Comparison of ENCODE assay signal across 11 cellular contexts in the genomic region with DNA sequence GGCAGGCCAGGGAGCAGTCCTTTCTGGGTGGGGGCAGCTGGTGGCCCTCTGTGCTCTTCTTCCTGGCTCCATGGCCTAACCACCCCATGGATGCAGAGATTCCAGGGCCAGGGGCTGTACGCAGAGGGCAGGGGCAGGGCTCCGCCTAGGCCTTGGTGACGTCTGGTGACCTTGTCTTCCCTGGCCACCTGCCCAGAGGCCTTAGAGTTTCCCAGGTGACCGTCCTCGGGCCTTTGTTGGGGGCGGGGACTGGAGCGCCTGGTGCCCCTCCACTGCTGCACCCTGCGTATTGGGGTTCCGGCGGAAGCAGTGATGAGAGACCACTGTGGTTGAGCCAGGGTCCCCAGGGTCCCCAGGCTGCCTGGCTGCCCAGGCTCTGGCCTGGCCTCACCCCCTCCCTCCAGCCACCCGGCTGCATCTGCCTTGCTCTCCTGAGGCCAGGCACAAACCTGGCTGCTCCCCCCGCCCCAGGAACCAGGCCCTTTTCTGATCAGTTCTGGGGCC. TPM values are rescaled to one million over a fixed set of nuclear protein-coding genes. Genes with fewer than 3 reads are reported as not detected.
A peak's percentile ranks its signal among the peaks of the same experiment; 100 is the strongest.
DNase-seq lines count a peak whose midpoint lies in the region; ATAC-seq, FAIRE-seq and TF ChIP-seq lines count a peak whose summit lies in the region.
"Had no signal": no experiment of that assay in that cellular context is flagged by ENCODE, and none has a peak within 500 bp of the region (broad histone marks: within the 10 kb centered on the region; RNA-seq: fewer than 3 reads in every experiment).

No MANE protein-coding gene starts in this region.

- RAD21 ChIA-PET in HCT116 (lab: Charles Lee; ENCODE audit: low non-redundant PET in 1 of 2, low total read pairs in 2 of 2, uncharacterized antibody in 2 of 2, unreplicated experiment in 2 of 2): no interaction called here

- CTCF ChIA-PET in HCT116 (lab: Charles Lee): no interaction called here
- CTCF ChIA-PET in activated naive CD4-positive, alpha-beta T cell treated with anti-CD3 and anti-CD28 coated beads for 36 hours (lab: Charles Lee): no interaction called here

- TF ChIP-seq CTCF in HCT116 (IDR thresholded peaks at IDR 0.05 in 2 of 3, conservative IDR thresholded peaks at IDR 0.05 in 1 of 3; ENCODE audit: borderline replicate concordance in 1 of 3, insufficient read depth in 1 of 3, low read depth in 2 of 3, low read length in 2 of 3) (no peak), body of pancreas (IDR thresholded peaks at IDR 0.05) (no peak), kidney (IDR thresholded peaks at IDR 0.05; ENCODE audit: borderline replicate concordance, extremely low read depth, insufficient read depth) (no peak), endothelial cell (IDR thresholded peaks at IDR 0.05; ENCODE audit: unreplicated experiment) (no peak)

- peak; percentile 41 for ATAC-seq in HCT116
- ATAC-seq in body of pancreas: peak; percentile 70
- ATAC-seq in activated T-cell treated with anti-CD3 and anti-CD28 coated beads, Interleukin-2, amount 50 U/mL, for 4 hours: no peak

- H3K4me2 ChIP-seq in HCT116 (ENCODE audit: low read length): peak overlapping the region; percentile 62

- H3K4me1 ChIP-seq in HCT116 (ENCODE audit: control insufficient read depth in 1 of 2, insufficient read depth in 2 of 2, low read length in 2 of 2): peaks cover 15 to 23% of the 10 kb centered on the region in 2 experiments; a peak in 3 of 4 replicates
- H3K4me1 ChIP-seq in body of pancreas: peaks cover 96% of the 10 kb centered on the region
- peaks cover 16 to 52% of the 10 kb centered on the region in 2 donors for H3K4me1 ChIP-seq in kidney (ENCODE audit: control insufficient read depth in 1 of 2, insufficient read depth in 1 of 2, low read depth in 1 of 2, low read length in 2 of 2)
- peaks cover 3 to 10% of the 10 kb centered on the region in 2 donors for H3K4me1 ChIP-seq in small intestine (ENCODE audit: control insufficient read depth in 2 of 2, insufficient read depth in 1 of 2, low read depth in 1 of 2, low read length in 1 of 2)

- H3K36me3 Mint-ChIP-seq in activated naive CD4-positive, alpha-beta T cell treated with anti-CD3 and anti-CD28 coated beads for 36 hours (ENCODE audit: low read depth): peaks cover 5% of the 10 kb centered on the region
- H3K36me3 Mint-ChIP-seq in activated T-cell treated with anti-CD3 and anti-CD28 coated beads, Interleukin-2, amount 50 U/mL, for 4 hours (ENCODE audit: insufficient read depth): peaks cover 6% of the 10 kb centered on the region
- H3K36me3 Mint-ChIP-seq in endothelial cell (ENCODE audit: low read depth, unreplicated experiment): peaks cover 4% of the 10 kb centered on the region

- H3K36me3 ChIP-seq in HCT116 (ENCODE audit: control insufficient read depth in 1 of 2, insufficient read depth in 2 of 2, low read length in 2 of 2): no peaks in the 10 kb centered on the region
- no peaks in the 10 kb centered on the region for H3K36me3 ChIP-seq in body of pancreas (replicated peaks in 1 of 2; ENCODE audit: insufficient read depth in 1 of 2, low read depth in 2 of 2)
- peaks cover 0 to 7% of the 10 kb centered on the region in 2 donors for H3K36me3 ChIP-seq in kidney (ENCODE audit: control insufficient read depth in 1 of 2, insufficient read depth in 2 of 2, low read length in 2 of 2)
- H3K36me3 ChIP-seq in small intestine (ENCODE audit: control insufficient read depth in 2 of 2, insufficient read depth in 2 of 2, low read length in 2 of 2): peaks cover 2 to 7% of the 10 kb centered on the region in 2 donors

- FAIRE-seq in kidney (lab: Jason Lieb, UNC) (no peak), small intestine (lab: Jason Lieb, UNC) (no peak)

- H4K20me1 ChIP-seq in HCT116 (ENCODE audit: insufficient read depth): no peaks in the 10 kb centered on the region

- H3K9me3 ChIP-seq in HCT116 (ENCODE audit: control insufficient read depth in 1 of 2, insufficient read depth in 1 of 2, low read depth in 1 of 2, low read length in 2 of 2): no peaks in the 10 kb centered on the region
- H3K9me3 ChIP-seq in body of pancreas: no peaks in the 10 kb centered on the region
- no peaks in the 10 kb centered on the region for H3K9me3 ChIP-seq in kidney (ENCODE audit: control insufficient read depth in 1 of 2, low read length in 2 of 2)
- H3K9me3 ChIP-seq in small intestine (ENCODE audit: control insufficient read depth, low read depth): no peaks in the 10 kb centered on the region

- H3K27ac Mint-ChIP-seq in activated naive CD4-positive, alpha-beta T cell treated with anti-CD3 and anti-CD28 coated beads for 36 hours: no peak overlapping the region
- H3K27ac Mint-ChIP-seq in endothelial cell (ENCODE audit: unreplicated experiment): no peak overlapping the region

- no peak for DNase-seq in HCT116 (ENCODE audit: low read depth, low spot score)
- DNase-seq in body of pancreas: peak; percentile 97 to 99 (median 98)
- DNase-seq in kidney: peak; percentile 93
- DNase-seq in small intestine: peak; percentile 61
- DNase-seq in activated naive CD4-positive, alpha-beta T cell treated with anti-CD3 and anti-CD28 coated beads for 36 hours: no peak
- no peak for DNase-seq in activated T-cell treated with anti-CD3 and anti-CD28 coated beads, Interleukin-2, amount 50 U/mL, for 4 hours
- no peak for DNase-seq in NCI-H2171 treated with DMSO at 0.1 percent for 48 hours (lab: John Stamatoyannopoulos, UW)
- DNase-seq in endothelial cell (ENCODE audit: low spot score): no peak
- DNase-seq: activated CD8-positive, alpha-beta memory T cell treated with anti-CD3 and anti-CD28 coated beads, Interleukin-2, amount 50 U/mL, for 4 hours; NCI-H146; stimulated activated CD4-positive, alpha-beta T cell treated with anti-CD3 and anti-CD28 coated beads, Interleukin-4, amount 100 ng/mL, for 24 hours had no signal

- peaks cover 44% of the 10 kb centered on the region for H3K79me2 ChIP-seq in HCT116 (ENCODE audit: insufficient read depth, low read length)

- POLR2A ChIA-PET in HCT116 (lab: Charles Lee): no interaction called here

- no peaks in the 10 kb centered on the region for H3K9me3 Mint-ChIP-seq in activated naive CD4-positive, alpha-beta T cell treated with anti-CD3 and anti-CD28 coated beads for 36 hours
- H3K9me3 Mint-ChIP-seq in activated T-cell treated with anti-CD3 and anti-CD28 coated beads, Interleukin-2, amount 50 U/mL, for 4 hours: no peaks in the 10 kb centered on the region
- H3K9me3 Mint-ChIP-seq in endothelial cell (ENCODE audit: unreplicated experiment): no peaks in the 10 kb centered on the region

- TF ChIP-seq RAD21 in HCT116 (IDR thresholded peaks at IDR 0.05; ENCODE audit: low read depth): no peak

- no peaks in the 10 kb centered on the region for H3K9me2 ChIP-seq in HCT116 (ENCODE audit: insufficient read depth)

- H3K4me3 Mint-ChIP-seq in activated naive CD4-positive, alpha-beta T cell treated with anti-CD3 and anti-CD28 coated beads for 36 hours: no peak overlapping the region
- H3K4me3 Mint-ChIP-seq in activated T-cell treated with anti-CD3 and anti-CD28 coated beads, Interleukin-2, amount 50 U/mL, for 4 hours: no peak overlapping the region
- no peak overlapping the region for H3K4me3 Mint-ChIP-seq in endothelial cell (ENCODE audit: unreplicated experiment)

- H3K27me3 Mint-ChIP-seq in activated naive CD4-positive, alpha-beta T cell treated with anti-CD3 and anti-CD28 coated beads for 36 hours (ENCODE audit: low read depth): no peaks in the 10 kb centered on the region
- no peaks in the 10 kb centered on the region for H3K27me3 Mint-ChIP-seq in activated T-cell treated with anti-CD3 and anti-CD28 coated beads, Interleukin-2, amount 50 U/mL, for 4 hours (ENCODE audit: low read depth)
- H3K27me3 Mint-ChIP-seq in endothelial cell (ENCODE audit: unreplicated experiment): peaks cover 18% of the 10 kb centered on the region

- WGBS in body of pancreas, 2 donors: 9 to 67% methylated on average over 1 to 11 of the region's 12 CpGs
- WGBS in small intestine, 3 donors: 42 to 61% (median 54%) methylated on average over 11 to 12 of the region's 12 CpGs

- TF ChIP-seq POLR2A in HCT116 (IDR thresholded peaks at IDR 0.05; ENCODE audit: borderline replicate concordance, extremely low read depth, insufficient read depth, insufficient read length) (no peak), body of pancreas (IDR thresholded peaks at IDR 0.05) (no peak)

- peaks cover 15% of the 10 kb centered on the region for H3K4me1 Mint-ChIP-seq in activated naive CD4-positive, alpha-beta T cell treated with anti-CD3 and anti-CD28 coated beads for 36 hours (ENCODE audit: low read depth)
- peaks cover 9% of the 10 kb centered on the region for H3K4me1 Mint-ChIP-seq in activated T-cell treated with anti-CD3 and anti-CD28 coated beads, Interleukin-2, amount 50 U/mL, for 4 hours (ENCODE audit: low read depth)
- peaks cover 12% of the 10 kb centered on the region for H3K4me1 Mint-ChIP-seq in endothelial cell (ENCODE audit: unreplicated experiment)

- H3K4me3 ChIP-seq in HCT116 (replicated peaks in 1 of 2; ENCODE audit: low read depth in 1 of 2, low read length in 2 of 2) (peak overlapping the region in 1 of 2 experiments; percentile 30; a peak in 2 of 4 replicates), body of pancreas (no peak overlapping the region), kidney (ENCODE audit: low read length in 2 of 2) (peak overlapping the region in 1 of 2 donors; percentile 47), small intestine (ENCODE audit: low read depth in 1 of 2, low read length in 2 of 2) (no peak overlapping the region)

- H3K9ac ChIP-seq in HCT116 (ENCODE audit: low read length) (peak overlapping the region; percentile 35; the same call in 1 of the 2 replicates), kidney (ENCODE audit: low read length in 2 of 2) (peak overlapping the region in 1 of 2 donors; percentile 34)

- no peak overlapping the region for H2AFZ ChIP-seq in HCT116 (ENCODE audit: low read depth, low read length, poor library complexity, severe bottlenecking)

- no TSS peak for BruUV-seq in HCT116 (replicated peaks; lab: Mats Ljungman, UMichigan)

- H3K27me3 ChIP-seq in HCT116 (ENCODE audit: insufficient read depth, low read length) (no peaks in the 10 kb centered on the region), body of pancreas (no peaks in the 10 kb centered on the region), small intestine (ENCODE audit: control insufficient read depth in 2 of 2, insufficient read depth in 2 of 2, low read length in 2 of 2) (no peaks in the 10 kb centered on the region)

- intact Hi-C loops in HCT116 (cut with micrococcal nuclease): no loop called here
- intact Hi-C loops in body of pancreas (cut with DNase I): no loop called here
- intact Hi-C loops in kidney (cut with DNase I): no loop called here
- intact Hi-C loops in activated naive CD4-positive, alpha-beta T cell treated with anti-CD3 and anti-CD28 coated beads for 36 hours (cut with micrococcal nuclease): no loop called here

- H3K27ac ChIP-seq in HCT116 (ENCODE audit: low read depth, low read length): peak overlapping the region; percentile 83
- peak overlapping the region; percentile 98 to 99 (median 98) for H3K27ac ChIP-seq in body of pancreas
- H3K27ac ChIP-seq in kidney (ENCODE audit: low read depth in 2 of 2, low read length in 2 of 2): peak overlapping the region; percentile 92 to 95
- peak overlapping the region; percentile 56 to 72 for H3K27ac ChIP-seq in small intestine (ENCODE audit: low read depth in 1 of 2, low read length in 1 of 2)

RNA-seq across cellular contexts. Expression of a gene that starts 10.3 kb away (rescaled TPM):
- total RNA-seq in HCT116 (2021; ENCODE audit: unreplicated experiment): 13.9 TPM
- 7.3 and 7.9 TPM in 2 replicates for polyA plus RNA-seq in HCT116 (2012)
- total RNA-seq in body of pancreas: 10 to 100 TPM; 31.9 to 46.5 TPM
- 24.3 TPM for total RNA-seq in kidney
- polyA plus RNA-seq in kidney (ENCODE audit: insufficient read depth, low read depth, low replicate concordance): 12.9 TPM
- 10 to 100 TPM in 1 of 3 donors, 1 to 10 TPM in 2; 7.0 to 14.7 (median 9.2) TPM for polyA plus RNA-seq in small intestine
- 1 to 10 TPM; 1.5 to 2.2 TPM for total RNA-seq in activated naive CD4-positive, alpha-beta T cell treated with anti-CD3 and anti-CD28 coated beads for 36 hours
- 1 to 10 TPM; 3.3 to 4.3 (median 4.1) TPM for total RNA-seq in activated T-cell treated with anti-CD3 and anti-CD28 coated beads, Interleukin-2, amount 50 U/mL, for 4 hours
- 7.6 TPM for total RNA-seq in endothelial cell (ENCODE audit: unreplicated experiment)

Comparison
In these comparisons a context has a peak if more than half of its experiments do, and no peak if none do; other contexts are left out.
1. ATAC-seq: peak in HCT116 (single experiment) and body of pancreas (single experiment); none in activated T-cell treated with anti-CD3 and anti-CD28 coated beads, Interleukin-2, amount 50 U/mL, for 4 hours (0 of 2).
2. DNase-seq: peak in body of pancreas (4 of 4), kidney (single experiment) and small intestine (single experiment); none in HCT116 (single experiment), activated naive CD4-positive, alpha-beta T cell treated with anti-CD3 and anti-CD28 coated beads for 36 hours (single experiment), activated T-cell treated with anti-CD3 and anti-CD28 coated beads, Interleukin-2, amount 50 U/mL, for 4 hours (single experiment), NCI-H2171 treated with DMSO at 0.1 percent for 48 hours (single experiment) and endothelial cell (single experiment).
3. Peak in every context shown above with its lines, with median percentiles within 50 percentile points of each other: H3K27ac ChIP-seq.